ENCODE assay signal across 1 cellular context in genomic region chr19:18901503-18901890, GRCh38.
TF ChIP-seq lines count a peak whose summit lies in the region.

No MANE protein-coding gene starts in this region.

TF ChIP-seq in GM12878, 131 proteins besides CTCF, POLR2A, EP300 and RAD21:
- TF ChIP-seq BACH1 (IDR thresholded peaks at IDR 0.05; ENCODE audit: borderline replicate concordance): no peak
- no peak for TF ChIP-seq USF1 (IDR thresholded peaks at IDR 0.05; ENCODE audit: borderline replicate concordance, extremely low read length, insufficient read depth, low read depth, low read length)
- no peak for TF ChIP-seq ZBED1 (IDR thresholded peaks at IDR 0.05; ENCODE audit: borderline replicate concordance)
- TF ChIP-seq EED (IDR thresholded peaks at IDR 0.05; ENCODE audit: low read depth): no peak
- no peak for TF ChIP-seq EZH2 (IDR thresholded peaks at IDR 0.05; ENCODE audit: borderline replicate concordance, control insufficient read depth, low read depth, low read length)
- no peak for TF ChIP-seq ZNF384 (IDR thresholded peaks at IDR 0.05; ENCODE audit: borderline replicate concordance, low read depth, low read length)
- TF ChIP-seq BCL11A (IDR thresholded peaks at IDR 0.05; ENCODE audit: low read depth, low read length): no peak
- TF ChIP-seq PAX8 (IDR thresholded peaks at IDR 0.05): no peak
- TF ChIP-seq JUND (IDR thresholded peaks at IDR 0.05; ENCODE audit: low read depth, low read length): no peak
- TF ChIP-seq ZNF24 (IDR thresholded peaks at IDR 0.05): no peak
- TF ChIP-seq POU2F2 (IDR thresholded peaks at IDR 0.05; ENCODE audit: borderline replicate concordance, low read depth, low read length): no peak
- no peak for TF ChIP-seq RFX5 (IDR thresholded peaks at IDR 0.05; ENCODE audit: low read depth, low read length)
- no peak for TF ChIP-seq SP1 (IDR thresholded peaks at IDR 0.05; ENCODE audit: low read depth, low read length)
